22 cellular contexts compared by ENCODE assay signal in the genomic region with DNA sequence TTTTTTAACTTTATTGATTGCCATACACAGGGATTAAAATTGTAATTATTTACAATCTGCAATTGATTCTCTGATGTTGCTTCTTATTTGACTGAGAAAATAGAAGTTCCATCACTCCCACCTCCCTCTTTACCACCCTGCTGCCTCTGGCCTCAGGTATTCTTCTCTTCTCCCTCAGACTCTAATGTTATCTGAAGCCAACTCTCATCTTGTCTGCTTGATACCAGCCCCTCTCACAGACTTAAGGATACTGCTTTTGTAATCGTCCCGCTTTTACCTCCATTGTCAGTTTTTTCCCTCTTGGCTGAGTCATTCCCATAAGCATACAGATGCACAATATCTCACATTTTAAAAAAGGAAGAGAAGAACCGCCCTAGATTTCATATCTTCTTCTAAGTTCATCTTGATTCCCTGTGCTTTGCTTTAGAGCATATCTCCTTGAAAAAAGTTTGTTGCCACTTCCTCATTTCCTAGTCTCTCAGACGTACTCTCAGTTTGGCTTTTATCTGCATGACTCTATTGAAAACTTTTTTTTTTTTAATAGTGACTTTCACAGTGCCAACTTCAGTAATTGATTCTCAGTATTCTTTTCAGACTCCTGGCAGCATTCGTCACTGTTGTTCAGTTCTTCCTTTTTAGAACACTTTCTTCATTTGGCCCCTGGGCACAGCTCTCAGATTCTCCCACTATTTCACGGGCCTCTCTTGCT. TPM values are rescaled to one million over a fixed set of nuclear protein-coding genes. Genes with fewer than 3 reads are reported as not detected.
DNase-seq lines count a peak whose midpoint lies in the region; ATAC-seq and TF ChIP-seq lines count a peak whose summit lies in the region.
"Had no signal": no experiment of that assay in that cellular context is flagged by ENCODE, and none has a peak within 500 bp of the region (broad histone marks: within the 10 kb centered on the region; RNA-seq: fewer than 3 reads in every experiment).

No MANE protein-coding gene starts in this region.

- peak; percentile 59 for ATAC-seq in HG03196 (IDR thresholded peaks at IDR 0.05; ENCODE audit: unreplicated experiment)
- ATAC-seq in stimulated activated naive B cell treated with anti-CD40 and anti-IgM and Interleukin-4, amounts not matched to agents 10 μg/mL and 1 μg/mL and 100 μg/mL, for 72 hours (replicated peaks), result peak; percentile 90 to 94
- ATAC-seq: activated T-helper 17 cell treated with anti-CD3 and anti-CD28 coated beads, Interleukin-2, amount 50 U/mL, for 72 hours; Right ventricle myocardium inferior; stimulated activated effector memory CD8-positive, alpha-beta T cell treated with anti-CD3 and anti-CD28 coated beads, Interleukin-12 subunit alpha, Interleukin-12 subunit beta, amount 100 ng/mL, for 72 hours had no signal

- H3K79me2 ChIP-seq in osteoblast (ENCODE audit: insufficient read depth, low read length), result no peaks in the 10 kb centered on the region

- TF ChIP-seq CTCF in MCF 10A (IDR thresholded peaks at IDR 0.05; ENCODE audit: unreplicated experiment) (no peak), breast epithelium (IDR thresholded peaks at IDR 0.05) (no peak), osteoblast (IDR thresholded peaks at IDR 0.05; ENCODE audit: extremely low read depth, low read depth, low read length) (no peak)

- no peaks in the 10 kb centered on the region for H4K20me1 ChIP-seq in osteoblast (ENCODE audit: insufficient read depth, low read length)

- H3K4me3 Mint-ChIP-seq in MCF 10A (ENCODE audit: unreplicated experiment), result no peak overlapping the region
- no peak overlapping the region for H3K4me3 Mint-ChIP-seq in stimulated activated naive B cell treated with anti-CD40 and anti-IgM and Interleukin-4, amounts not matched to agents 10 μg/mL and 1 μg/mL and 100 μg/mL, for 72 hours
- H3K4me3 Mint-ChIP-seq: activated T-helper 17 cell treated with anti-CD3 and anti-CD28 coated beads, Interleukin-2, amount 50 U/mL, for 72 hours; CD8-positive, alpha-beta memory T cell; dendritic cell treated with granulocyte-macrophage colony-stimulating factor and Interleukin-4, amounts not matched to agents 40 ng/mL and 50 ng/mL, for 4 days; stimulated activated effector memory CD8-positive, alpha-beta T cell treated with anti-CD3 and anti-CD28 coated beads, Interleukin-12 subunit alpha, Interleukin-12 subunit beta, amount 100 ng/mL, for 72 hours had no signal

- H3K4me1 ChIP-seq in breast epithelium (no peaks in the 10 kb centered on the region), osteoblast (ENCODE audit: insufficient read depth, low read length) (no peaks in the 10 kb centered on the region)
- H3K4me1 ChIP-seq: ascending aorta, sigmoid colon, uterus had no signal

- intact Hi-C loops in MCF 10A (cut with micrococcal nuclease) (no loop called here), breast epithelium (cut with DNase I; ENCODE audit: low total_unique reads) (no loop called here)

- H3K9me3 ChIP-seq in breast epithelium, result no peaks in the 10 kb centered on the region
- no peaks in the 10 kb centered on the region for H3K9me3 ChIP-seq in osteoblast (ENCODE audit: low read depth, low read length)
- H3K9me3 ChIP-seq: ascending aorta, sigmoid colon, uterus had no signal

- CTCF ChIA-PET in MCF 10A (lab: Yijun Ruan, JAX), result interaction anchor here (0.7 kb wide), 1 partner anchor 110 kb away, joined by 3 read pairs; no protein-coding TSS in a partner anchor

- H3K36me3 Mint-ChIP-seq in MCF 10A (ENCODE audit: insufficient read depth, unreplicated experiment), result peaks cover 9% of the 10 kb centered on the region
- H3K36me3 Mint-ChIP-seq in stimulated activated naive B cell treated with anti-CD40 and anti-IgM and Interleukin-4, amounts not matched to agents 10 μg/mL and 1 μg/mL and 100 μg/mL, for 72 hours, result peaks cover 17 to 33% of the 10 kb centered on the region in 2 donors
- H3K36me3 Mint-ChIP-seq: stimulated activated effector memory CD8-positive, alpha-beta T cell treated with anti-CD3 and anti-CD28 coated beads, Interleukin-12 subunit alpha, Interleukin-12 subunit beta, amount 100 ng/mL, for 72 hours had no signal

- TF ChIP-seq POLR2A in breast epithelium (IDR thresholded peaks at IDR 0.05), result no peak

- no peaks in the 10 kb centered on the region for H3K36me3 ChIP-seq in breast epithelium
- peaks cover 6% of the 10 kb centered on the region for H3K36me3 ChIP-seq in osteoblast (ENCODE audit: insufficient read depth, low read length)

- POLR2A ChIA-PET in MCF 10A (lab: Yijun Ruan, JAX), result no interaction called here

- H3K27me3 Mint-ChIP-seq in MCF 10A (ENCODE audit: insufficient read depth, unreplicated experiment), result no peaks in the 10 kb centered on the region
- H3K27me3 Mint-ChIP-seq in stimulated activated naive B cell treated with anti-CD40 and anti-IgM and Interleukin-4, amounts not matched to agents 10 μg/mL and 1 μg/mL and 100 μg/mL, for 72 hours, result no peaks in the 10 kb centered on the region
- H3K27me3 Mint-ChIP-seq: activated T-helper 17 cell treated with anti-CD3 and anti-CD28 coated beads, Interleukin-2, amount 50 U/mL, for 72 hours; CD8-positive, alpha-beta memory T cell; dendritic cell treated with granulocyte-macrophage colony-stimulating factor and Interleukin-4, amounts not matched to agents 40 ng/mL and 50 ng/mL, for 4 days had no signal

- H3K27ac ChIP-seq in breast epithelium (no peak overlapping the region), osteoblast (ENCODE audit: low read depth, low read length) (no peak overlapping the region)
- H3K27ac ChIP-seq: ascending aorta, sigmoid colon, uterus had no signal

- DNase-seq in MCF 10A (ENCODE audit: unreplicated experiment) (no peak), breast epithelium (ENCODE audit: low spot score in 2 of 2) (no peak), OCI-M1 (lab: John Stamatoyannopoulos, UW) (peak; percentile 76), NCI-H345 (lab: John Stamatoyannopoulos, UW) (no peak), osteoblast (ENCODE audit: insufficient read length, low spot score, missing footprints) (no peak), LoVo (ENCODE audit: low spot score) (no peak)
- no peak for DNase-seq in stimulated activated naive B cell treated with anti-CD40 and anti-IgM and Interleukin-4, amounts not matched to agents 10 μg/mL and 1 μg/mL and 100 μg/mL, for 72 hours
- DNase-seq: activated CD4-positive, alpha-beta T cell treated with anti-CD3 and anti-CD28 coated beads, Interleukin-2, amount 50 U/mL, for 48 hours; CD8-positive, alpha-beta memory T cell; kidney glomerular epithelial cell; NCI-H1694; NCI-H82; nucleus accumbens; sigmoid colon; T-helper 9 cell; uterus had no signal

- H3K9me3 Mint-ChIP-seq in MCF 10A (ENCODE audit: unreplicated experiment), result no peaks in the 10 kb centered on the region
- peaks cover 0 to 1% of the 10 kb centered on the region in 2 donors for H3K9me3 Mint-ChIP-seq in stimulated activated naive B cell treated with anti-CD40 and anti-IgM and Interleukin-4, amounts not matched to agents 10 μg/mL and 1 μg/mL and 100 μg/mL, for 72 hours
- H3K9me3 Mint-ChIP-seq: activated T-helper 17 cell treated with anti-CD3 and anti-CD28 coated beads, Interleukin-2, amount 50 U/mL, for 72 hours; CD8-positive, alpha-beta memory T cell; dendritic cell treated with granulocyte-macrophage colony-stimulating factor and Interleukin-4, amounts not matched to agents 40 ng/mL and 50 ng/mL, for 4 days; stimulated activated effector memory CD8-positive, alpha-beta T cell treated with anti-CD3 and anti-CD28 coated beads, Interleukin-12 subunit alpha, Interleukin-12 subunit beta, amount 100 ng/mL, for 72 hours had no signal

- peak overlapping the region; percentile 57 for H3K27ac Mint-ChIP-seq in MCF 10A (ENCODE audit: low read depth, unreplicated experiment)
- H3K27ac Mint-ChIP-seq in stimulated activated naive B cell treated with anti-CD40 and anti-IgM and Interleukin-4, amounts not matched to agents 10 μg/mL and 1 μg/mL and 100 μg/mL, for 72 hours, result no peak overlapping the region
- H3K27ac Mint-ChIP-seq: activated T-helper 17 cell treated with anti-CD3 and anti-CD28 coated beads, Interleukin-2, amount 50 U/mL, for 72 hours; dendritic cell treated with granulocyte-macrophage colony-stimulating factor and Interleukin-4, amounts not matched to agents 40 ng/mL and 50 ng/mL, for 4 days; stimulated activated effector memory CD8-positive, alpha-beta T cell treated with anti-CD3 and anti-CD28 coated beads, Interleukin-12 subunit alpha, Interleukin-12 subunit beta, amount 100 ng/mL, for 72 hours had no signal

- H2AFZ ChIP-seq in osteoblast (ENCODE audit: low read length), result no peak overlapping the region

- no peak overlapping the region for H3K4me3 ChIP-seq in breast epithelium
- no peak overlapping the region for H3K4me3 ChIP-seq in osteoblast (ENCODE audit: insufficient read depth, low read length)
- H3K4me3 ChIP-seq: ascending aorta, sigmoid colon, uterus had no signal

- no peak overlapping the region for H3K4me2 ChIP-seq in osteoblast (ENCODE audit: insufficient read depth, low read length)

- H3K27me3 ChIP-seq in breast epithelium (no peaks in the 10 kb centered on the region), osteoblast (ENCODE audit: insufficient read depth, low read length) (no peaks in the 10 kb centered on the region)
- H3K27me3 ChIP-seq: ascending aorta, sigmoid colon, uterus had no signal

- H3K4me1 Mint-ChIP-seq in MCF 10A (ENCODE audit: insufficient read depth, unreplicated experiment), result peaks cover 32% of the 10 kb centered on the region
- peaks cover 8 to 19% of the 10 kb centered on the region in 2 donors for H3K4me1 Mint-ChIP-seq in stimulated activated naive B cell treated with anti-CD40 and anti-IgM and Interleukin-4, amounts not matched to agents 10 μg/mL and 1 μg/mL and 100 μg/mL, for 72 hours
- H3K4me1 Mint-ChIP-seq: activated T-helper 17 cell treated with anti-CD3 and anti-CD28 coated beads, Interleukin-2, amount 50 U/mL, for 72 hours; CD8-positive, alpha-beta memory T cell; stimulated activated effector memory CD8-positive, alpha-beta T cell treated with anti-CD3 and anti-CD28 coated beads, Interleukin-12 subunit alpha, Interleukin-12 subunit beta, amount 100 ng/mL, for 72 hours had no signal

- no TSS peak for BruUV-seq in MCF 10A (replicated peaks; lab: Mats Ljungman, UMichigan)

RNA-seq across cellular contexts. Expression of gene SPAG16, which starts 31.1 kb away (rescaled TPM):
- total RNA-seq in MCF 10A (2022) (11.5 and 14.3 TPM in 2 replicates), breast epithelium (10 to 100 TPM; 25.3 to 42.0 (median 41.7) TPM), osteoblast (46.9 and 47.8 TPM in 2 replicates)
